In the genomic region with DNA sequence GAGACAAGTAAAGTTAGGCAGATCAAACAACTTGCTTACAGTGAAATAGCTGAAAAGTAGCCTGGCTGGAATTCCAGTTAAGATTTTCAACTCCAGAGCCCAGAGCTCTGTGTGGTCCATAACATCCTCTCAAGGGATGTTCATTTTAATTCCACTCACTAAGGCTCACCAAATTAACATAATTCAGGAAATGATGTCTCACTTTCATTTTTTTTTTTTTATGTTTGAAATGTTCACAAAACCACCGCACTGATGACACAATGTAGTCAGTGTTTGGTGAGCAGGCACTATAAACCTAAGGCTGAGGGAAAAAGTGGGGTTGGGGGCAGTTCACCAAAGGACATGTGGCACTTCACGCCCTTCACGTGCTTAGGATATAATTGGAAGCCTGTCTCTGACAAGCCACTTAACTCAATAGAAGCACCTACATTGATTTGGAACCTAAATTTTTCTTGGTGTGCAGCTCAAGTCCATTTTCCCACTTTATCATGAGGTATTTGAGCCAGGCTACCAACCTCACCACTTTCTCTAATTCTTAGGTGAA, we compare ENCODE assay signal across 24 cellular contexts.
DNase-seq lines count a peak whose midpoint lies in the region; ATAC-seq, FAIRE-seq and TF ChIP-seq lines count a peak whose summit lies in the region.
"Had no signal": no experiment of that assay in that cellular context is flagged by ENCODE, and none has a peak within 500 bp of the region (broad histone marks: within the 10 kb centered on the region; RNA-seq: fewer than 3 reads in every experiment).

No MANE protein-coding gene starts in this region.

- no peak overlapping the region for H3K23ac ChIP-seq in H1 (ENCODE audit: insufficient read length)

- CTCF ChIA-PET in H1 (lab: Charles Lee; ENCODE audit: partially characterized antibody): interaction anchor here (0.8 to 3.7 kb wide), 11 partner anchors 9 to 157 kb away, joined by 3 to 17 read pairs (median 4); no protein-coding TSS in a partner anchor

- peak overlapping the region; percentile 5 for H3K27ac Mint-ChIP-seq in mesothelial cell of epicardium
- H3K27ac Mint-ChIP-seq: activated CD8-positive, alpha-beta T cell treated with anti-CD3 and anti-CD28 coated beads for 36 hours; activated naive CD4-positive, alpha-beta T cell treated with anti-CD3 and anti-CD28 coated beads, Interleukin-2, amount 50 U/mL, for 24 hours; activated T-cell treated with anti-CD3 and anti-CD28 coated beads, Interleukin-2, amount 50 U/mL, for 24 hours; CD14-positive monocyte; memory B cell; nephron progenitor cell had no signal

- H4K20me1 ChIP-seq in OCI-LY3 (ENCODE audit: insufficient read depth, low read length) (no peaks in the 10 kb centered on the region), H1 (replicated peaks in 1 of 2; ENCODE audit: control insufficient read depth in 1 of 2, insufficient read depth in 2 of 2, low read length in 2 of 2) (no peaks in the 10 kb centered on the region)

- no peak overlapping the region for H3K4ac ChIP-seq in H1 (replicated peaks; ENCODE audit: insufficient read length, low read depth, low read length)

- no peak overlapping the region; the same call in 1 of the 2 replicates for H3K18ac ChIP-seq in H1 (ENCODE audit: extremely low read depth, low read length)

- TF ChIP-seq EP300 in H1 (IDR thresholded peaks at IDR 0.05; ENCODE audit: borderline replicate concordance in 1 of 2, low read depth in 2 of 2, low read length in 2 of 2): no peak

- H3K23me2 ChIP-seq in H1 (ENCODE audit: low read depth, low read length): no peaks in the 10 kb centered on the region

- H2AK5ac ChIP-seq in H1 (ENCODE audit: low read depth, low read length): no peak overlapping the region

- H4K8ac ChIP-seq in H1 (ENCODE audit: extremely low read depth, insufficient read depth, low read length): no peak overlapping the region

- peaks cover 33% of the 10 kb centered on the region for H3K4me1 Mint-ChIP-seq in mesothelial cell of epicardium
- H3K4me1 Mint-ChIP-seq: activated naive CD4-positive, alpha-beta T cell treated with anti-CD3 and anti-CD28 coated beads, Interleukin-2, amount 50 U/mL, for 24 hours; memory B cell had no signal

- H3K56ac ChIP-seq in H1 (replicated peaks; ENCODE audit: insufficient read length, low read depth, low read length): no peak overlapping the region

- H2BK12ac ChIP-seq in H1 (ENCODE audit: low read depth, low read length): peak overlapping the region; percentile 10; the same call in 1 of the 2 replicates

- H2AFZ ChIP-seq in OCI-LY3 (ENCODE audit: low read depth, low read length): no peak overlapping the region
- H2AFZ ChIP-seq in H1 (ENCODE audit: low read length): no peak overlapping the region

- H3K9ac ChIP-seq in OCI-LY3 (ENCODE audit: low read length): no peak overlapping the region
- no peak overlapping the region for H3K9ac ChIP-seq in H1 (replicated peaks in 1 of 4; ENCODE audit: extremely low read depth in 1 of 4, low read depth in 3 of 4, low read length in 3 of 4)

- TF ChIP-seq CTCF in OCI-LY3 (IDR thresholded peaks at IDR 0.05; ENCODE audit: low read depth, low read length) (no peak), H1 (IDR thresholded peaks at IDR 0.05; ENCODE audit: control extremely low read depth in 1 of 3, insufficient read depth in 1 of 3, low read depth in 1 of 3, low read length in 3 of 3) (no peak), mesothelial cell of epicardium (IDR thresholded peaks at IDR 0.05; ENCODE audit: unreplicated experiment) (no peak)

- peak overlapping the region; percentile 14; the same call in 1 of the 2 replicates for H2BK5ac ChIP-seq in H1 (ENCODE audit: low read depth, low read length)

- H2BK15ac ChIP-seq in H1 (ENCODE audit: low read length): no peak overlapping the region

- no peak for ATAC-seq in HG03196 (IDR thresholded peaks at IDR 0.05; ENCODE audit: unreplicated experiment)
- no peak for ATAC-seq in HG03469 (IDR thresholded peaks at IDR 0.05; ENCODE audit: unreplicated experiment)
- ATAC-seq: activated CD8-positive, alpha-beta T cell treated with anti-CD3 and anti-CD28 coated beads for 36 hours; psoas muscle had no signal

- WGBS in H1 (ENCODE audit: extremely low coverage in 1 of 2, insufficient coverage in 1 of 2, insufficient read length in 1 of 2, insufficient replicate concordance in 2 of 2, low coverage in 1 of 2, low lambda C conversion rate in 2 of 2, missing lambda C conversion rate in 1 of 2), 2 experiments: 44% methylated on average over 3 of the region's 3 CpGs; no CpG with 5 or more reads in 1 of the 2 experiments

- H3K36me3 Mint-ChIP-seq in mesothelial cell of epicardium: no peaks in the 10 kb centered on the region
- H3K36me3 Mint-ChIP-seq: activated naive CD4-positive, alpha-beta T cell treated with anti-CD3 and anti-CD28 coated beads, Interleukin-2, amount 50 U/mL, for 24 hours; CD14-positive monocyte; memory B cell had no signal

- H3K4me1 ChIP-seq in OCI-LY3 (ENCODE audit: low read length) (peaks cover 17% of the 10 kb centered on the region), H1 (replicated peaks in 1 of 4; ENCODE audit: control insufficient read depth in 3 of 4, insufficient read depth in 4 of 4, low read length in 3 of 4) (peaks cover 5 to 18% (median 15%) of the 10 kb centered on the region in 4 experiments; a peak in 6 of 7 replicates)
- H3K4me1 ChIP-seq: ascending aorta, psoas muscle, uterus had no signal

- no peaks in the 10 kb centered on the region for H3K9me3 Mint-ChIP-seq in mesothelial cell of epicardium
- H3K9me3 Mint-ChIP-seq: activated CD8-positive, alpha-beta T cell treated with anti-CD3 and anti-CD28 coated beads for 36 hours; activated naive CD4-positive, alpha-beta T cell treated with anti-CD3 and anti-CD28 coated beads, Interleukin-2, amount 50 U/mL, for 24 hours; activated T-cell treated with anti-CD3 and anti-CD28 coated beads, Interleukin-2, amount 50 U/mL, for 24 hours; memory B cell; nephron progenitor cell had no signal

- no peak for TF ChIP-seq RAD21 in H1 (IDR thresholded peaks at IDR 0.05 in 1 of 2, conservative IDR thresholded peaks at IDR 0.05 in 1 of 2; ENCODE audit: low read depth in 2 of 2, low read length in 2 of 2)

- H3K4me2 ChIP-seq in OCI-LY3 (ENCODE audit: low read length) (peak overlapping the region; percentile 49), H1 (ENCODE audit: insufficient read depth in 1 of 2, low read depth in 2 of 2, low read length in 2 of 2) (peak overlapping the region in 1 of 2 experiments; percentile 34; a peak in 1 of 4 replicates)

- H3K79me2 ChIP-seq in OCI-LY3 (ENCODE audit: low read length): no peaks in the 10 kb centered on the region
- H3K79me2 ChIP-seq in H1 (ENCODE audit: control insufficient read depth in 1 of 2, insufficient read depth in 2 of 2, low read length in 2 of 2): no peaks in the 10 kb centered on the region

- H3K27me3 ChIP-seq in OCI-LY3 (ENCODE audit: low read depth, low read length): peaks cover 46% of the 10 kb centered on the region
- H3K27me3 ChIP-seq in H1 (replicated peaks in 1 of 4; ENCODE audit: control insufficient read depth in 3 of 4, extremely low read depth in 1 of 4, insufficient read depth in 3 of 4, low read length in 3 of 4): no peaks in the 10 kb centered on the region
- H3K27me3 ChIP-seq: ascending aorta, uterus had no signal

- H4K5ac ChIP-seq in H1 (ENCODE audit: insufficient read length, low read depth, low read length): peak overlapping the region; percentile 82

- H3K14ac ChIP-seq in H1 (ENCODE audit: insufficient read length): no peak overlapping the region

- TF ChIP-seq POLR2A in H1 (IDR thresholded peaks at IDR 0.05; ENCODE audit: control extremely low read depth in 1 of 2, low read depth in 2 of 2, low read length in 2 of 2): no peak

- H3K27ac ChIP-seq in OCI-LY3 (ENCODE audit: low read length) (no peak overlapping the region), H1 (ENCODE audit: low read depth, low read length) (no peak overlapping the region)
- H3K27ac ChIP-seq: ascending aorta, psoas muscle, uterus had no signal

- H2BK120ac ChIP-seq in H1 (replicated peaks; ENCODE audit: low read depth, low read length): peak overlapping the region; percentile 59

- H3K27me3 Mint-ChIP-seq in mesothelial cell of epicardium (ENCODE audit: low read depth): no peaks in the 10 kb centered on the region

- H4K91ac ChIP-seq in H1 (replicated peaks; ENCODE audit: insufficient read length, low read length): peak overlapping the region; percentile 7

- POLR2A ChIA-PET in H1 (lab: Charles Lee; ENCODE audit: partially characterized antibody): interaction anchor here (1.1 kb wide), 1 partner anchor 28 kb away, joined by 4 read pairs; no protein-coding TSS in a partner anchor

- no peaks in the 10 kb centered on the region for H3K36me3 ChIP-seq in OCI-LY3 (replicated peaks; ENCODE audit: low read depth, low read length)
- H3K36me3 ChIP-seq in H1 (ENCODE audit: control insufficient read depth in 2 of 4, insufficient read depth in 4 of 4, low read length in 3 of 4): no peaks in the 10 kb centered on the region
- H3K36me3 ChIP-seq: ascending aorta, uterus had no signal

- no peak overlapping the region for H3K4me3 Mint-ChIP-seq in mesothelial cell of epicardium
- H3K4me3 Mint-ChIP-seq: activated CD8-positive, alpha-beta T cell treated with anti-CD3 and anti-CD28 coated beads for 36 hours; activated naive CD4-positive, alpha-beta T cell treated with anti-CD3 and anti-CD28 coated beads, Interleukin-2, amount 50 U/mL, for 24 hours; activated T-cell treated with anti-CD3 and anti-CD28 coated beads, Interleukin-2, amount 50 U/mL, for 24 hours; CD14-positive monocyte; memory B cell; nephron progenitor cell had no signal

- H2BK20ac ChIP-seq in H1 (ENCODE audit: low read length): peak overlapping the region; percentile 62; the same call in 1 of the 2 replicates

- DNase-seq in ELR (ENCODE audit: low read depth) (peak; percentile 72), H1 (ENCODE audit: low read depth in 1 of 2, low spot score in 2 of 2) (no peak), mesothelial cell of epicardium (ENCODE audit: low spot score in 2 of 2, unreplicated experiment in 2 of 2) (no peak), ecto neural progenitor cell (ENCODE audit: low spot score) (no peak), HK-2 (ENCODE audit: unreplicated experiment) (no peak)
- DNase-seq: activated CD4-positive, CD25-positive, alpha-beta regulatory T cell; activated CD8-positive, alpha-beta T cell treated with anti-CD3 and anti-CD28 coated beads for 36 hours; activated T-cell treated with anti-CD3 and anti-CD28 coated beads, Interleukin-2, amount 50 U/mL, for 24 hours; Karpas-422; NCI-H1417; NCI-H526 treated with DMSO at 0.1 percent for 48 hours; nephron progenitor cell; OCI-M1; psoas muscle; stimulated activated CD4-positive, alpha-beta T cell treated with anti-CD3 and anti-CD28 coated beads, Interleukin-4, amount 100 ng/mL, for 4 hours; uterus had no signal

- H3K9me3 ChIP-seq in OCI-LY3 (ENCODE audit: insufficient read depth, low read length): no peaks in the 10 kb centered on the region
- H3K9me3 ChIP-seq in H1 (ENCODE audit: insufficient read depth in 2 of 2, low read depth in 1 of 2, low read length in 1 of 2): no peaks in the 10 kb centered on the region
- H3K9me3 ChIP-seq: ascending aorta, psoas muscle, uterus had no signal

- FAIRE-seq in H1 (lab: Jason Lieb, UNC): no peak
- FAIRE-seq: GM12891 had no signal

- no peak overlapping the region for H3K4me3 ChIP-seq in OCI-LY3 (ENCODE audit: low read length)
- peak overlapping the region in 1 of 4 experiments; percentile 36; a peak in 1 of 8 replicates for H3K4me3 ChIP-seq in H1 (ENCODE audit: extremely low read depth in 1 of 4, insufficient read depth in 2 of 4, low read depth in 3 of 4, low read length in 4 of 4)
- H3K4me3 ChIP-seq: ascending aorta, psoas muscle, uterus had no signal

- no peaks in the 10 kb centered on the region for H3K79me1 ChIP-seq in H1 (ENCODE audit: low read depth, low read length)
